ENCODE assay signal across 15 cellular contexts in genomic region chrX:1909419-1910206, GRCh38.
"Had no signal": no experiment of that assay in that cellular context is flagged by ENCODE, and none has a peak within 500 bp of the region (broad histone marks: within the 10 kb centered on the region; RNA-seq: fewer than 3 reads in every experiment).

No MANE protein-coding gene starts in this region.

- H3K4me1 ChIP-seq: breast epithelium, esophagus muscularis mucosa, lower lobe of right lung, thyroid gland, uterus had no signal

- H3K27ac Mint-ChIP-seq: activated CD4-positive, alpha-beta memory T cell treated with anti-CD3 and anti-CD28 coated beads for 36 hours had no signal

- DNase-seq: activated CD4-positive, alpha-beta memory T cell treated with anti-CD3 and anti-CD28 coated beads for 36 hours; activated naive CD4-positive, alpha-beta T cell; activated T-cell treated with anti-CD3 and anti-CD28 coated beads, Interleukin-2, amount 50 U/mL, for 48 hours; aorta; dorsolateral prefrontal cortex; glutamatergic neuron; immature natural killer cell; lower lobe of right lung; midbrain; right cardiac atrium; small intestine; thyroid gland; uterus had no signal

- H3K9me3 ChIP-seq: lower lobe of right lung, thyroid gland, uterus had no signal

- ATAC-seq: lower lobe of right lung, right cardiac atrium had no signal

- H3K4me3 ChIP-seq: breast epithelium, dorsolateral prefrontal cortex, esophagus muscularis mucosa, lower lobe of right lung, thyroid gland, uterus had no signal

- H3K27ac ChIP-seq: breast epithelium, dorsolateral prefrontal cortex, esophagus muscularis mucosa, lower lobe of right lung, thyroid gland, uterus had no signal

- H3K36me3 Mint-ChIP-seq: activated CD4-positive, alpha-beta memory T cell treated with anti-CD3 and anti-CD28 coated beads for 36 hours had no signal

- H3K27me3 ChIP-seq: breast epithelium, thyroid gland, uterus had no signal

- H3K4me3 Mint-ChIP-seq: activated CD4-positive, alpha-beta memory T cell treated with anti-CD3 and anti-CD28 coated beads for 36 hours had no signal

- H3K36me3 ChIP-seq: breast epithelium, esophagus muscularis mucosa, lower lobe of right lung, thyroid gland, uterus had no signal
